ENCODE assay signal across 20 cellular contexts in the genomic region with DNA sequence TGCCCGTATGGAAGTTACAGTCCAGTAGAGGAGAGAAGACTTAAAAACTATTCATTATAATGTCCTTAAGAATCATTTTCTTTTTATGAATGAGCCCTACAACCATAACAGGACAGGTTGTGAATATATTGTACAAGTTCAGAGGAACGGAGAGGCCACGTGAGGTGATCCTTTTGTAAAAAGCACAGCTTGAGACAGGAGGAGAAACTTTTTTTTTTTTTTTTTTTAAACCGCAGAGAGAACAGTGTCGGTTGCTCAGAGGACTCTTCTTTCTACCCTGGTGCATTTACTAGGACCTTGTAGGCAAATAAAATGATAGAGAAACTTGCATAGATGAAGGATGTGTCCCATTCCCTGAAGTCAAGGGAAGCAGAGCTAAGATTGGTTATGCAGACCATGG. TPM values are rescaled to one million over a fixed set of nuclear protein-coding genes. Genes with fewer than 3 reads are reported as not detected.
DNase-seq lines count a peak whose midpoint lies in the region; ATAC-seq and TF ChIP-seq lines count a peak whose summit lies in the region.
"Had no signal": no experiment of that assay in that cellular context is flagged by ENCODE, and none has a peak within 500 bp of the region (broad histone marks: within the 10 kb centered on the region; RNA-seq: fewer than 3 reads in every experiment).

No MANE protein-coding gene starts in this region.

- H3K27me3 ChIP-seq in PC-3 (ENCODE audit: low read length), result no peaks in the 10 kb centered on the region
- H3K27me3 ChIP-seq: foreskin keratinocyte, spleen, upper lobe of right lung had no signal

- CTCF ChIA-PET in WTC11 (lab: Charles Lee) (no interaction called here), PC-3 (lab: Charles Lee) (no interaction called here)

- H2AFZ ChIP-seq in PC-3 (ENCODE audit: low read length), result no peak overlapping the region
- H2AFZ ChIP-seq: GM23338 had no signal

- H3K36me3 ChIP-seq in PC-3 (ENCODE audit: low read depth, low read length), result peaks cover 16% of the 10 kb centered on the region
- H3K36me3 ChIP-seq: spleen, upper lobe of right lung had no signal

- no peak for DNase-seq in activated T-cell treated with anti-CD3 and anti-CD28 coated beads, Interleukin-2, amount 50 U/mL, for 72 hours
- no peak for DNase-seq in activated T-cell treated with anti-CD3 and anti-CD28 coated beads, Interleukin-2, amount 50 U/mL, for 48 hours
- no peak for DNase-seq in WTC11 (ENCODE audit: low spot score)
- DNase-seq in glutamatergic neuron, result no peak
- DNase-seq in stimulated activated naive CD8-positive, alpha-beta T cell treated with anti-CD3 and anti-CD28 coated beads, Interleukin-15, amount 100 ng/mL, for 72 hours, result no peak
- DNase-seq in OCI-M1 (lab: John Stamatoyannopoulos, UW), result no peak
- DNase-seq in PC-3, result no peak
- DNase-seq: dermis blood vessel endothelial cell; DND-41; foreskin keratinocyte; NCI-H1694; NCI-H446; NK-92 treated with Interleukin-12 subunit alpha and Interleukin-12 subunit beta, amount 100 ng/mL, for 24 hours; spleen; SW 1271; upper lobe of right lung had no signal

- H3K9me3 Mint-ChIP-seq in activated T-cell treated with anti-CD3 and anti-CD28 coated beads, Interleukin-2, amount 50 U/mL, for 72 hours, result peaks cover 2 to 8% of the 10 kb centered on the region in 2 donors
- H3K9me3 Mint-ChIP-seq in WTC11 (peaks cover 24% of the 10 kb centered on the region), glutamatergic neuron (ENCODE audit: unreplicated experiment) (peaks cover 5% of the 10 kb centered on the region)
- peaks cover 11 to 14% of the 10 kb centered on the region in 2 donors for H3K9me3 Mint-ChIP-seq in stimulated activated naive CD8-positive, alpha-beta T cell treated with anti-CD3 and anti-CD28 coated beads, Interleukin-15, amount 100 ng/mL, for 72 hours

- peaks cover 5% of the 10 kb centered on the region for H3K9me3 ChIP-seq in PC-3 (ENCODE audit: low read length)

- TF ChIP-seq CTCF in WTC11 (IDR thresholded peaks at IDR 0.05) (no peak), glutamatergic neuron (IDR thresholded peaks at IDR 0.05; ENCODE audit: partially characterized antibody, unreplicated experiment) (no peak), PC-3 (conservative IDR thresholded peaks at IDR 0.05; ENCODE audit: low read depth, low read length) (no peak)

- peak overlapping the region; percentile 33 for H3K27ac Mint-ChIP-seq in activated T-cell treated with anti-CD3 and anti-CD28 coated beads, Interleukin-2, amount 50 U/mL, for 72 hours
- H3K27ac Mint-ChIP-seq in WTC11 (peak overlapping the region; percentile 43), glutamatergic neuron (ENCODE audit: unreplicated experiment) (peak overlapping the region; percentile 56)
- H3K27ac Mint-ChIP-seq in stimulated activated naive CD8-positive, alpha-beta T cell treated with anti-CD3 and anti-CD28 coated beads, Interleukin-15, amount 100 ng/mL, for 72 hours, result peak overlapping the region in 1 of 2 donors; percentile 8
- H3K27ac Mint-ChIP-seq: brain, GM23338 had no signal

- no peak overlapping the region for H3K27ac ChIP-seq in PC-3 (ENCODE audit: low read length)
- H3K27ac ChIP-seq: epithelial cell of prostate, foreskin keratinocyte, upper lobe of right lung had no signal

- H3K4me1 ChIP-seq in PC-3 (ENCODE audit: insufficient read depth, low read length), result no peaks in the 10 kb centered on the region
- H3K4me1 ChIP-seq: foreskin keratinocyte had no signal

- peaks cover 76% of the 10 kb centered on the region for H3K4me1 Mint-ChIP-seq in activated T-cell treated with anti-CD3 and anti-CD28 coated beads, Interleukin-2, amount 50 U/mL, for 72 hours (ENCODE audit: low read depth)
- peaks cover 45% of the 10 kb centered on the region for H3K4me1 Mint-ChIP-seq in WTC11
- peaks cover 45% of the 10 kb centered on the region for H3K4me1 Mint-ChIP-seq in glutamatergic neuron (ENCODE audit: low read depth, unreplicated experiment)
- peaks cover 77% of the 10 kb centered on the region for H3K4me1 Mint-ChIP-seq in stimulated activated naive CD8-positive, alpha-beta T cell treated with anti-CD3 and anti-CD28 coated beads, Interleukin-15, amount 100 ng/mL, for 72 hours

- peaks cover 99% of the 10 kb centered on the region for H3K79me2 ChIP-seq in PC-3 (ENCODE audit: low read length)

- H3F3A ChIP-seq in PC-3 (ENCODE audit: low read length, unreplicated experiment), result no peaks in the 10 kb centered on the region

- peaks cover 7 to 21% of the 10 kb centered on the region in 2 donors for H3K36me3 Mint-ChIP-seq in activated T-cell treated with anti-CD3 and anti-CD28 coated beads, Interleukin-2, amount 50 U/mL, for 72 hours (ENCODE audit: insufficient read depth in 2 of 2)
- H3K36me3 Mint-ChIP-seq in WTC11 (peaks cover 27% of the 10 kb centered on the region), glutamatergic neuron (ENCODE audit: unreplicated experiment) (peaks cover 13% of the 10 kb centered on the region)

- BruUV-seq in PC-3 (replicated peaks; lab: Mats Ljungman, UMichigan), result no TSS peak

- intact Hi-C loops in PC-3 (cut with micrococcal nuclease), result no loop called here

- H3K9me2 ChIP-seq in PC-3 (replicated peaks; ENCODE audit: low read length), result no peaks in the 10 kb centered on the region

- no peak overlapping the region for H3K9ac ChIP-seq in PC-3 (ENCODE audit: low read length)

- H3K4me3 ChIP-seq in PC-3 (ENCODE audit: low read length), result no peak overlapping the region
- H3K4me3 ChIP-seq: GM23338, spleen, upper lobe of right lung had no signal

- POLR2A ChIA-PET in WTC11 (lab: Charles Lee), result interaction anchor here (0.9 kb wide), 1 partner anchor 24 kb away, joined by 3 read pairs; no protein-coding TSS in a partner anchor
- POLR2A ChIA-PET in PC-3 (lab: Charles Lee; ENCODE audit: unreplicated experiment), result no interaction called here

- H4K20me1 ChIP-seq in PC-3 (ENCODE audit: low read length), result peaks cover 56% of the 10 kb centered on the region

- no peak overlapping the region for H3K4me2 ChIP-seq in PC-3 (ENCODE audit: low read length)
- H3K4me2 ChIP-seq: GM23338 had no signal

- no peaks in the 10 kb centered on the region for H3K27me3 Mint-ChIP-seq in activated T-cell treated with anti-CD3 and anti-CD28 coated beads, Interleukin-2, amount 50 U/mL, for 72 hours (ENCODE audit: low read depth)
- H3K27me3 Mint-ChIP-seq in WTC11 (ENCODE audit: low read depth), result no peaks in the 10 kb centered on the region
- H3K27me3 Mint-ChIP-seq in glutamatergic neuron (ENCODE audit: unreplicated experiment), result peaks cover 10% of the 10 kb centered on the region
- H3K27me3 Mint-ChIP-seq in stimulated activated naive CD8-positive, alpha-beta T cell treated with anti-CD3 and anti-CD28 coated beads, Interleukin-15, amount 100 ng/mL, for 72 hours, result no peaks in the 10 kb centered on the region

- ATAC-seq in activated T-cell treated with anti-CD3 and anti-CD28 coated beads, Interleukin-2, amount 50 U/mL, for 72 hours (replicated peaks in 1 of 2), result peak; percentile 45 to 60
- no peak for ATAC-seq in WTC11
- peak; percentile 55 for ATAC-seq in stimulated activated naive CD8-positive, alpha-beta T cell treated with anti-CD3 and anti-CD28 coated beads, Interleukin-15, amount 100 ng/mL, for 72 hours
- ATAC-seq in PC-3, result no peak
- no peak for ATAC-seq in HG03039 (IDR thresholded peaks at IDR 0.05; ENCODE audit: unreplicated experiment)
- ATAC-seq: foreskin keratinocyte, GM23338, upper lobe of right lung had no signal

- H3K4me3 Mint-ChIP-seq in activated T-cell treated with anti-CD3 and anti-CD28 coated beads, Interleukin-2, amount 50 U/mL, for 72 hours, result peak overlapping the region; percentile 44 to 57
- H3K4me3 Mint-ChIP-seq in WTC11, result no peak overlapping the region
- peak overlapping the region; percentile 48 for H3K4me3 Mint-ChIP-seq in glutamatergic neuron (ENCODE audit: unreplicated experiment)
- peak overlapping the region; percentile 49 to 52 for H3K4me3 Mint-ChIP-seq in stimulated activated naive CD8-positive, alpha-beta T cell treated with anti-CD3 and anti-CD28 coated beads, Interleukin-15, amount 100 ng/mL, for 72 hours
- H3K4me3 Mint-ChIP-seq: brain, GM23338 had no signal

TF ChIP-seq in WTC11, 78 proteins besides CTCF, POLR2A, EP300 and RAD21:
- TF ChIP-seq, protein P1, sequence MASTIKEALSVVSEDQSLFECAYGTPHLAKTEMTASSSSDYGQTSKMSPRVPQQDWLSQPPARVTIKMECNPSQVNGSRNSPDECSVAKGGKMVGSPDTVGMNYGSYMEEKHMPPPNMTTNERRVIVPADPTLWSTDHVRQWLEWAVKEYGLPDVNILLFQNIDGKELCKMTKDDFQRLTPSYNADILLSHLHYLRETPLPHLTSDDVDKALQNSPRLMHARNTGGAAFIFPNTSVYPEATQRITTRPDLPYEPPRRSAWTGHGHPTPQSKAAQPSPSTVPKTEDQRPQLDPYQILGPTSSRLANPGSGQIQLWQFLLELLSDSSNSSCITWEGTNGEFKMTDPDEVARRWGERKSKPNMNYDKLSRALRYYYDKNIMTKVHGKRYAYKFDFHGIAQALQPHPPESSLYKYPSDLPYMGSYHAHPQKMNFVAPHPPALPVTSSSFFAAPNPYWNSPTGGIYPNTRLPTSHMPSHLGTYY (CRISPR knock-in tag; IDR thresholded peaks at IDR 0.05), result no peak

RNA-seq across cellular contexts. Expression of a gene that starts 32.1 kb away (rescaled TPM):
- 10 to 100 TPM; 82.9 to 85.0 TPM for total RNA-seq in activated T-cell treated with anti-CD3 and anti-CD28 coated beads, Interleukin-2, amount 50 U/mL, for 72 hours
- total RNA-seq in WTC11 (2021) (54.6 to 56.5 TPM (median 54.8 TPM) in 3 replicates), glutamatergic neuron (ENCODE audit: unreplicated experiment) (70.4 TPM), PC-3 (2014; rRNA removed) (48.7 and 59.1 TPM in 2 replicates)

Comparison
In these comparisons a context has a peak if more than half of its experiments do, and no peak if none do; other contexts are left out.
1. ATAC-seq: peak in activated T-cell treated with anti-CD3 and anti-CD28 coated beads, Interleukin-2, amount 50 U/mL, for 72 hours (2 of 2) and stimulated activated naive CD8-positive, alpha-beta T cell treated with anti-CD3 and anti-CD28 coated beads, Interleukin-15, amount 100 ng/mL, for 72 hours (single experiment); none in WTC11 (single experiment), PC-3 (single experiment) and HG03039 (single experiment).